16 cellular contexts compared by ENCODE assay signal in genomic region chr4:40552536-40552935, GRCh38.
DNase-seq lines count a peak whose midpoint lies in the region; ATAC-seq and TF ChIP-seq lines count a peak whose summit lies in the region.
"Had no signal": no experiment of that assay in that cellular context is flagged by ENCODE, and none has a peak within 500 bp of the region (broad histone marks: within the 10 kb centered on the region; RNA-seq: fewer than 3 reads in every experiment).

No MANE protein-coding gene starts in this region.

- no peak for TF ChIP-seq POLR2A in prostate gland (IDR thresholded peaks at IDR 0.05)

- no peak overlapping the region for H3K4me3 Mint-ChIP-seq in T-helper 1 cell treated with Interleukin-12 subunit alpha and Interleukin-12 subunit beta and Interleukin-4 antibody, amounts not matched to agents 30 μg/mL and 1 μg/mL, for 36 hours
- no peak overlapping the region for H3K4me3 Mint-ChIP-seq in endodermal cell

- no peak overlapping the region for H3K4me2 ChIP-seq in PC-3 (ENCODE audit: low read length)
- H3K4me2 ChIP-seq in osteoblast (ENCODE audit: insufficient read depth, low read length): no peak overlapping the region

- H2AFZ ChIP-seq in PC-3 (ENCODE audit: low read length) (no peak overlapping the region), osteoblast (ENCODE audit: low read length) (no peak overlapping the region)

- intact Hi-C loops in PC-3 (cut with micrococcal nuclease) (loop anchor here (5.0 kb wide), 1 partner anchor 165 kb away; no protein-coding TSS in a partner anchor), prostate gland (cut with DNase I) (no loop called here)

- CTCF ChIA-PET in PC-3 (lab: Charles Lee): no interaction called here

- H3K9ac ChIP-seq in PC-3 (ENCODE audit: low read length) (no peak overlapping the region), endodermal cell (ENCODE audit: extremely low read depth, low read length, poor library complexity, severe bottlenecking) (no peak overlapping the region)
- H3K9ac ChIP-seq: KMS-11 had no signal

- peak overlapping the region; percentile 12 for H3K27ac Mint-ChIP-seq in T-helper 1 cell treated with Interleukin-12 subunit alpha and Interleukin-12 subunit beta and Interleukin-4 antibody, amounts not matched to agents 30 μg/mL and 1 μg/mL, for 36 hours
- no peak overlapping the region for H3K27ac Mint-ChIP-seq in endodermal cell

- H3F3A ChIP-seq in PC-3 (ENCODE audit: low read length, unreplicated experiment): no peaks in the 10 kb centered on the region

- peaks cover 21% of the 10 kb centered on the region for H3K4me1 ChIP-seq in PC-3 (ENCODE audit: insufficient read depth, low read length)
- peaks cover 3% of the 10 kb centered on the region for H3K4me1 ChIP-seq in endodermal cell (ENCODE audit: control insufficient read depth, insufficient read depth, low read length)
- peaks cover 10% of the 10 kb centered on the region for H3K4me1 ChIP-seq in prostate gland (replicated peaks)
- H3K4me1 ChIP-seq in osteoblast (ENCODE audit: insufficient read depth, low read length): peaks cover 19% of the 10 kb centered on the region

- 78 to 88% methylated on average over 6 of the region's 6 CpGs for WGBS in endodermal cell (ENCODE audit: insufficient coverage in 1 of 2, insufficient read length in 1 of 2), 2 experiments
- 61% methylated on average over 6 of the region's 6 CpGs for WGBS in prostate gland

- H3K27ac ChIP-seq in PC-3 (ENCODE audit: low read length): peak overlapping the region; percentile 48; the same call in 1 of the 2 replicates
- no peak overlapping the region for H3K27ac ChIP-seq in endodermal cell (ENCODE audit: low read depth, low read length)
- H3K27ac ChIP-seq in prostate gland: peak overlapping the region; percentile 69 to 77
- no peak overlapping the region for H3K27ac ChIP-seq in osteoblast (ENCODE audit: low read depth, low read length)
- H3K27ac ChIP-seq: brain microvascular endothelial cell, KMS-11 had no signal

- TF ChIP-seq CTCF in PC-3 (conservative IDR thresholded peaks at IDR 0.05; ENCODE audit: low read depth, low read length) (no peak), endodermal cell (conservative IDR thresholded peaks at IDR 0.05) (no peak), prostate gland (IDR thresholded peaks at IDR 0.05) (no peak), osteoblast (IDR thresholded peaks at IDR 0.05; ENCODE audit: extremely low read depth, low read depth, low read length) (no peak)

- H3K9me3 ChIP-seq in PC-3 (ENCODE audit: low read length) (no peaks in the 10 kb centered on the region), endodermal cell (ENCODE audit: control insufficient read depth, low read length) (peaks cover 5% of the 10 kb centered on the region), prostate gland (no peaks in the 10 kb centered on the region), osteoblast (ENCODE audit: low read depth, low read length) (no peaks in the 10 kb centered on the region)
- H3K9me3 ChIP-seq: testis had no signal

- no peaks in the 10 kb centered on the region for H3K27me3 Mint-ChIP-seq in T-helper 1 cell treated with Interleukin-12 subunit alpha and Interleukin-12 subunit beta and Interleukin-4 antibody, amounts not matched to agents 30 μg/mL and 1 μg/mL, for 36 hours (ENCODE audit: low read depth)
- no peaks in the 10 kb centered on the region for H3K27me3 Mint-ChIP-seq in endodermal cell (ENCODE audit: insufficient read depth)

- H3K4me3 ChIP-seq in PC-3 (ENCODE audit: low read length): no peak overlapping the region
- H3K4me3 ChIP-seq in endodermal cell (ENCODE audit: low read length): no peak overlapping the region
- H3K4me3 ChIP-seq in prostate gland: no peak overlapping the region
- H3K4me3 ChIP-seq in osteoblast (ENCODE audit: insufficient read depth, low read length): no peak overlapping the region
- H3K4me3 ChIP-seq: testis had no signal

- H3K27me3 ChIP-seq in PC-3 (ENCODE audit: low read length): no peaks in the 10 kb centered on the region
- H3K27me3 ChIP-seq in endodermal cell (ENCODE audit: control insufficient read depth, insufficient read depth, low read length, poor library complexity, severe bottlenecking): no peaks in the 10 kb centered on the region
- H3K27me3 ChIP-seq in prostate gland (replicated peaks; ENCODE audit: insufficient read depth): no peaks in the 10 kb centered on the region
- H3K27me3 ChIP-seq in osteoblast (ENCODE audit: insufficient read depth, low read length): no peaks in the 10 kb centered on the region
- H3K27me3 ChIP-seq: brain microvascular endothelial cell, testis had no signal

- peaks cover 8% of the 10 kb centered on the region for H3K36me3 Mint-ChIP-seq in T-helper 1 cell treated with Interleukin-12 subunit alpha and Interleukin-12 subunit beta and Interleukin-4 antibody, amounts not matched to agents 30 μg/mL and 1 μg/mL, for 36 hours (ENCODE audit: low read depth)
- H3K36me3 Mint-ChIP-seq in endodermal cell (ENCODE audit: low read depth): peaks cover 30% of the 10 kb centered on the region

- ATAC-seq in PC-3 (peak; percentile 60), GM18498 (IDR thresholded peaks at IDR 0.05; ENCODE audit: unreplicated experiment) (no peak), GM21528 (IDR thresholded peaks at IDR 0.05; ENCODE audit: low FRiP score, unreplicated experiment) (no peak)

- H3K36me3 ChIP-seq in PC-3 (ENCODE audit: low read depth, low read length): no peaks in the 10 kb centered on the region; the same call in 1 of the 2 replicates
- peaks cover 7% of the 10 kb centered on the region for H3K36me3 ChIP-seq in endodermal cell (ENCODE audit: control insufficient read depth, insufficient read depth, low read length)
- no peaks in the 10 kb centered on the region for H3K36me3 ChIP-seq in prostate gland
- no peaks in the 10 kb centered on the region for H3K36me3 ChIP-seq in osteoblast (ENCODE audit: insufficient read depth, low read length)
- H3K36me3 ChIP-seq: brain microvascular endothelial cell had no signal

- H4K20me1 ChIP-seq in PC-3 (ENCODE audit: low read length) (no peaks in the 10 kb centered on the region), osteoblast (ENCODE audit: insufficient read depth, low read length) (no peaks in the 10 kb centered on the region)

- no peaks in the 10 kb centered on the region for H3K9me2 ChIP-seq in PC-3 (replicated peaks; ENCODE audit: low read length)

- H3K4me1 Mint-ChIP-seq in T-helper 1 cell treated with Interleukin-12 subunit alpha and Interleukin-12 subunit beta and Interleukin-4 antibody, amounts not matched to agents 30 μg/mL and 1 μg/mL, for 36 hours (ENCODE audit: low read depth): peaks cover 24% of the 10 kb centered on the region
- H3K4me1 Mint-ChIP-seq in endodermal cell: peaks cover 29% of the 10 kb centered on the region

- DNase-seq in T-helper 1 cell (no peak), PC-3 (peak; percentile 59), endodermal cell (peak; percentile 56), prostate gland (ENCODE audit: low spot score) (peak; percentile 45), osteoblast (ENCODE audit: insufficient read length, low spot score, missing footprints) (no peak)
- DNase-seq: brain microvascular endothelial cell, DMS79 treated with DMSO at 0.1 percent for 48 hours, hippocampal formation, midbrain, right cardiac atrium, T1000, testis had no signal

- no peaks in the 10 kb centered on the region for H3K9me3 Mint-ChIP-seq in T-helper 1 cell treated with Interleukin-12 subunit alpha and Interleukin-12 subunit beta and Interleukin-4 antibody, amounts not matched to agents 30 μg/mL and 1 μg/mL, for 36 hours
- H3K9me3 Mint-ChIP-seq in endodermal cell: peaks cover 2% of the 10 kb centered on the region

- BruUV-seq in PC-3 (replicated peaks; lab: Mats Ljungman, UMichigan): no TSS peak

- POLR2A ChIA-PET in PC-3 (lab: Charles Lee; ENCODE audit: unreplicated experiment): interaction anchor here (0.6 kb wide), 2 partner anchors 166 to 495 kb away, joined by 3 read pairs; no protein-coding TSS in a partner anchor

- no peaks in the 10 kb centered on the region for H3K79me2 ChIP-seq in PC-3 (ENCODE audit: low read length)
- no peaks in the 10 kb centered on the region for H3K79me2 ChIP-seq in osteoblast (ENCODE audit: insufficient read depth, low read length)

Comparison
In these comparisons a context has a peak if more than half of its experiments do, and no peak if none do; other contexts are left out.
1. DNase-seq: peak in PC-3 (single experiment), endodermal cell (single experiment) and prostate gland (single experiment); none in T-helper 1 cell (0 of 5) and osteoblast (single experiment).
2. H3K27ac ChIP-seq: peak in PC-3 (single experiment) and prostate gland (2 of 2); none in endodermal cell (single experiment) and osteoblast (single experiment).